ENCODE assay signal across 9 cellular contexts in the genomic region with DNA sequence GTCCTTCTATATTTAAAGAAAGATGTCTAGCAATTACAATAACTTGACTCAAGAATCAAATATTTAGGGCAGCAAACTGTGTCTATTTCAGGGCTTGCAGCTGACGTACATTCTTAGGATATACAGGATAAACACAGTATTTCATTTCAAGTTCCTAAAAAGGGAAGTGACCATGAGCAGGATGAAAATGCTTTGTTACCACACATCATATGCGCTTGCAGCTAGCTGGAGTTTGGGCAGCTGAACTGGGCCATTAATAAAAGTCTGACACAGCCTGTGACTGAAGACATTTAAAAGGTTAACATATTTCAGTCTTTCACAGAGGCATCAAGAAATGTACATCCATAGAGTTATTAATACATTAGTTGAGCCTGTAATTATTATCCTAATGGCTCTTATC.
DNase-seq lines count a peak whose midpoint lies in the region; ATAC-seq and TF ChIP-seq lines count a peak whose summit lies in the region.
"Had no signal": no experiment of that assay in that cellular context is flagged by ENCODE, and none has a peak within 500 bp of the region (broad histone marks: within the 10 kb centered on the region; RNA-seq: fewer than 3 reads in every experiment).

No MANE protein-coding gene starts in this region.

- no peaks in the 10 kb centered on the region for H3K36me3 ChIP-seq in CD8-positive, alpha-beta memory T cell (ENCODE audit: insufficient read depth, low read length)

- H3K9me3 Mint-ChIP-seq in CD8-positive, alpha-beta memory T cell = no peaks in the 10 kb centered on the region
- no peaks in the 10 kb centered on the region for H3K9me3 Mint-ChIP-seq in natural killer cell treated with Interleukin-12 subunit alpha and Interleukin-12 subunit beta and Interleukin-15 and Interleukin-18, amount 100 ng/mL, for 72 hours

- H3K4me1 Mint-ChIP-seq in CD8-positive, alpha-beta memory T cell = peaks cover 35 to 52% (median 51%) of the 10 kb centered on the region in 3 donors
- peaks cover 35 to 37% of the 10 kb centered on the region in 2 donors for H3K4me1 Mint-ChIP-seq in natural killer cell treated with Interleukin-12 subunit alpha and Interleukin-12 subunit beta and Interleukin-15 and Interleukin-18, amount 100 ng/mL, for 72 hours (ENCODE audit: low read depth in 2 of 2)

- peaks cover 21% of the 10 kb centered on the region for H3K4me1 ChIP-seq in CD8-positive, alpha-beta memory T cell (ENCODE audit: insufficient read depth, low read length)

- no peaks in the 10 kb centered on the region for H3K9me3 ChIP-seq in CD8-positive, alpha-beta memory T cell (ENCODE audit: low read length)

- CTCF ChIA-PET in CD8-positive, alpha-beta memory T cell (lab: Charles Lee) = interaction anchor here (0.6 to 2.4 kb wide), 7 partner anchors 9 to 479 kb away, joined by 3 to 12 read pairs (median 3); partner anchors contain the start of gene TRIB2

- no peaks in the 10 kb centered on the region for H3K27me3 Mint-ChIP-seq in CD8-positive, alpha-beta memory T cell
- no peaks in the 10 kb centered on the region for H3K27me3 Mint-ChIP-seq in natural killer cell treated with Interleukin-12 subunit alpha and Interleukin-12 subunit beta and Interleukin-15 and Interleukin-18, amount 100 ng/mL, for 72 hours

- H3K27me3 ChIP-seq in CD8-positive, alpha-beta memory T cell (ENCODE audit: insufficient read depth, low read length, poor library complexity, severe bottlenecking) = no peaks in the 10 kb centered on the region

- H3K36me3 Mint-ChIP-seq in CD8-positive, alpha-beta memory T cell = peaks cover 0 to 2% (median 0%) of the 10 kb centered on the region in 3 donors
- H3K36me3 Mint-ChIP-seq in natural killer cell treated with Interleukin-12 subunit alpha and Interleukin-12 subunit beta and Interleukin-15 and Interleukin-18, amount 100 ng/mL, for 72 hours = no peaks in the 10 kb centered on the region

- ATAC-seq in natural killer cell treated with Interleukin-12 subunit alpha and Interleukin-12 subunit beta and Interleukin-15 and Interleukin-18, amount 100 ng/mL, for 72 hours = no peak

- no peak for DNase-seq in CD8-positive, alpha-beta memory T cell
- DNase-seq in NOMO-1 (lab: John Stamatoyannopoulos, UW; ENCODE audit: unreplicated experiment in 2 of 2) = peak; percentile 67 to 84
- DNase-seq in astrocyte of the spinal cord (ENCODE audit: low read depth, low spot score) = peak; percentile 65
- no peak for DNase-seq in natural killer cell treated with Interleukin-12 subunit alpha and Interleukin-12 subunit beta and Interleukin-15 and Interleukin-18, amount 100 ng/mL, for 72 hours (ENCODE audit: low spot score)
- DNase-seq in activated gamma-delta T cell treated with Interleukin-2 at 50 U/mL for 16 hours = no peak
- no peak for DNase-seq in NCI-H187 treated with DMSO at 0.1 percent for 48 hours (lab: John Stamatoyannopoulos, UW)
- no peak for DNase-seq in NCI-H1092 treated with DMSO at 0.1 percent for 48 hours (lab: John Stamatoyannopoulos, UW)
- no peak for DNase-seq in cerebellar nuclear complex (lab: John Stamatoyannopoulos, UW)
- DNase-seq: GM23248 had no signal

- H3K4me3 Mint-ChIP-seq in CD8-positive, alpha-beta memory T cell = peak overlapping the region; percentile 10 to 82 (median 74)
- peak overlapping the region; percentile 70 for H3K4me3 Mint-ChIP-seq in natural killer cell treated with Interleukin-12 subunit alpha and Interleukin-12 subunit beta and Interleukin-15 and Interleukin-18, amount 100 ng/mL, for 72 hours

- H3K27ac Mint-ChIP-seq in CD8-positive, alpha-beta memory T cell = peak overlapping the region in 7 of 8 donors; percentile 25 to 91 (median 66)
- H3K27ac Mint-ChIP-seq in natural killer cell treated with Interleukin-12 subunit alpha and Interleukin-12 subunit beta and Interleukin-15 and Interleukin-18, amount 100 ng/mL, for 72 hours = peak overlapping the region; percentile 78 to 85

- no peak for TF ChIP-seq CTCF in astrocyte of the spinal cord (IDR thresholded peaks at IDR 0.05; ENCODE audit: low read depth, low read length)

- in situ Hi-C loops in astrocyte of the spinal cord (cut with HindIII; ENCODE audit: low sequenced_read_pairs) = no loop called here

- H3K4me3 ChIP-seq in CD8-positive, alpha-beta memory T cell (ENCODE audit: low read length) = peak overlapping the region; percentile 3
- H3K4me3 ChIP-seq in astrocyte of the spinal cord (ENCODE audit: low read depth, low read length) = no peak overlapping the region
- H3K4me3 ChIP-seq: GM23248 had no signal

- POLR2A ChIA-PET in CD8-positive, alpha-beta memory T cell (lab: Charles Lee) = interaction anchor here (0.6 to 1.4 kb wide), 3 partner anchors 29 to 265 kb away, joined by 3 to 6 read pairs (median 5); partner anchors contain the start of gene TRIB2

- peak overlapping the region; percentile 46 for H3K27ac ChIP-seq in CD8-positive, alpha-beta memory T cell (ENCODE audit: low read depth, low read length)
- H3K27ac ChIP-seq: GM23248 had no signal

Comparison
In these comparisons a context has a peak if more than half of its experiments do, and no peak if none do; other contexts are left out.
1. DNase-seq: peak in NOMO-1 (2 of 2) and astrocyte of the spinal cord (single experiment); none in CD8-positive, alpha-beta memory T cell (0 of 5), natural killer cell treated with Interleukin-12 subunit alpha and Interleukin-12 subunit beta and Interleukin-15 and Interleukin-18, amount 100 ng/mL, for 72 hours (single experiment), activated gamma-delta T cell treated with Interleukin-2 at 50 U/mL for 16 hours (single experiment), NCI-H187 treated with DMSO at 0.1 percent for 48 hours (single experiment), NCI-H1092 treated with DMSO at 0.1 percent for 48 hours (single experiment) and cerebellar nuclear complex (0 of 2).